Comparison of ENCODE assay signal across 36 cellular contexts in the genomic region with DNA sequence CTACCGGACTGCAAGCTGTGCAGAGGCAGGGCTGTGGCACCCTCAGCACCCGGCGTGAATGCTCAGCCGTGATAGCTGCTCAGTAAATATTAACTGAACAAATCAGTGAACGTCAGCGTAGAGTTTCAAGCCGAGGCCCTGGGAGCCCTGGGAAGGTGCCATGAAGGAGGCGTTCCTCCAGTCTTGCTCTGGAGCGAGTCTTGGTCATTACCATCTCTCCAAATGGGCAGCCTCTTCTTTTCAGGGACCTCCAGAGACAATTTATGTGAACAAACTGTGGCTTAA.
"Had no signal": no experiment of that assay in that cellular context is flagged by ENCODE, and none has a peak within 500 bp of the region (broad histone marks: within the 10 kb centered on the region; RNA-seq: fewer than 3 reads in every experiment).

No MANE protein-coding gene starts in this region.

- DNase-seq: activated B cell treated with CpG ODN at 0.5 μM for 24 hours; activated CD4-positive, alpha-beta T cell treated with anti-CD3 and anti-CD28 coated beads for 48 hours; activated CD4-positive, CD25-positive, alpha-beta regulatory T cell treated with anti-CD3 and anti-CD28 coated beads, Interleukin-2, amount 50 U/mL, for 72 hours; activated effector memory CD4-positive, alpha-beta T cell treated with anti-CD3 and anti-CD28 coated beads, Interleukin-2, amount 50 U/mL, for 16 hours; activated naive CD4-positive, alpha-beta T cell; activated naive CD4-positive, alpha-beta T cell treated with anti-CD3 and anti-CD28 coated beads, Interleukin-2, amount 50 U/mL, for 16 hours; activated naive CD8-positive, alpha-beta T cell treated with anti-CD3 and anti-CD28 coated beads for 36 hours; activated T-cell treated with anti-CD3 and anti-CD28 coated beads, Interleukin-2, amount 50 U/mL, for 1 hour; activated T-cell treated with anti-CD3 and anti-CD28 coated beads, Interleukin-2, amount 50 U/mL, for 72 hours; amniotic stem cell; KG1; MM.1S; MV-4-11; NCI-H1092; NCI-H1436 treated with DMSO at 0.1 percent for 48 hours; NCI-H1694 treated with DMSO at 0.1 percent for 48 hours; NCI-H2029 treated with DMSO at 0.1 percent for 48 hours; NCI-H2107; NCI-H2171; NCI-H510A; NCI-H526; NCI-H748 treated with DMSO at 0.1 percent for 48 hours; NK-92 treated with Interleukin-12 subunit alpha and Interleukin-12 subunit beta, amount 100 ng/mL, for 24 hours; PC-3; Peyer's patch; Right ventricle myocardium superior; RPMI8226; SW 1271; T-helper 1 cell; T-helper 2 cell; T-helper 9 cell had no signal

- H3K27ac Mint-ChIP-seq: activated B cell treated with CpG ODN at 0.5 μM for 24 hours; activated naive CD8-positive, alpha-beta T cell treated with anti-CD3 and anti-CD28 coated beads for 36 hours; activated T-cell treated with anti-CD3 and anti-CD28 coated beads, Interleukin-2, amount 50 U/mL, for 72 hours; activated T-helper 17 cell treated with anti-CD3 and anti-CD28 coated beads, Interleukin-2, amount 50 U/mL, for 72 hours had no signal

- H3K36me3 Mint-ChIP-seq: activated naive CD8-positive, alpha-beta T cell treated with anti-CD3 and anti-CD28 coated beads for 36 hours had no signal

- H3K4me1 Mint-ChIP-seq: activated B cell treated with CpG ODN at 0.5 μM for 24 hours; activated naive CD8-positive, alpha-beta T cell treated with anti-CD3 and anti-CD28 coated beads for 36 hours; activated T-helper 17 cell treated with anti-CD3 and anti-CD28 coated beads, Interleukin-2, amount 50 U/mL, for 72 hours; central memory CD8-positive, alpha-beta T cell had no signal

- H3K27ac ChIP-seq: ascending aorta, cardiac muscle cell, Peyer's patch, VCaP had no signal

- H3K36me3 ChIP-seq: ascending aorta, cardiac muscle cell, Peyer's patch had no signal

- H3K27me3 ChIP-seq: ascending aorta, cardiac muscle cell, Peyer's patch had no signal

- H3K4me3 Mint-ChIP-seq: activated B cell treated with CpG ODN at 0.5 μM for 24 hours; activated naive CD8-positive, alpha-beta T cell treated with anti-CD3 and anti-CD28 coated beads for 36 hours; activated T-cell treated with anti-CD3 and anti-CD28 coated beads, Interleukin-2, amount 50 U/mL, for 72 hours; activated T-helper 17 cell treated with anti-CD3 and anti-CD28 coated beads, Interleukin-2, amount 50 U/mL, for 72 hours; central memory CD8-positive, alpha-beta T cell had no signal

- ATAC-seq: activated T-cell treated with anti-CD3 and anti-CD28 coated beads, Interleukin-2, amount 50 U/mL, for 72 hours; activated T-helper 17 cell treated with anti-CD3 and anti-CD28 coated beads, Interleukin-2, amount 50 U/mL, for 72 hours; PC-3 had no signal

- H3K4me1 ChIP-seq: ascending aorta, Peyer's patch had no signal

- H3K9me3 Mint-ChIP-seq: activated B cell treated with CpG ODN at 0.5 μM for 24 hours; activated naive CD8-positive, alpha-beta T cell treated with anti-CD3 and anti-CD28 coated beads for 36 hours; activated T-cell treated with anti-CD3 and anti-CD28 coated beads, Interleukin-2, amount 50 U/mL, for 72 hours; activated T-helper 17 cell treated with anti-CD3 and anti-CD28 coated beads, Interleukin-2, amount 50 U/mL, for 72 hours; central memory CD8-positive, alpha-beta T cell had no signal

- H3K9me3 ChIP-seq: ascending aorta, Peyer's patch had no signal

- H3K4me3 ChIP-seq: ascending aorta, cardiac muscle cell, Peyer's patch had no signal
